In the genomic region with DNA sequence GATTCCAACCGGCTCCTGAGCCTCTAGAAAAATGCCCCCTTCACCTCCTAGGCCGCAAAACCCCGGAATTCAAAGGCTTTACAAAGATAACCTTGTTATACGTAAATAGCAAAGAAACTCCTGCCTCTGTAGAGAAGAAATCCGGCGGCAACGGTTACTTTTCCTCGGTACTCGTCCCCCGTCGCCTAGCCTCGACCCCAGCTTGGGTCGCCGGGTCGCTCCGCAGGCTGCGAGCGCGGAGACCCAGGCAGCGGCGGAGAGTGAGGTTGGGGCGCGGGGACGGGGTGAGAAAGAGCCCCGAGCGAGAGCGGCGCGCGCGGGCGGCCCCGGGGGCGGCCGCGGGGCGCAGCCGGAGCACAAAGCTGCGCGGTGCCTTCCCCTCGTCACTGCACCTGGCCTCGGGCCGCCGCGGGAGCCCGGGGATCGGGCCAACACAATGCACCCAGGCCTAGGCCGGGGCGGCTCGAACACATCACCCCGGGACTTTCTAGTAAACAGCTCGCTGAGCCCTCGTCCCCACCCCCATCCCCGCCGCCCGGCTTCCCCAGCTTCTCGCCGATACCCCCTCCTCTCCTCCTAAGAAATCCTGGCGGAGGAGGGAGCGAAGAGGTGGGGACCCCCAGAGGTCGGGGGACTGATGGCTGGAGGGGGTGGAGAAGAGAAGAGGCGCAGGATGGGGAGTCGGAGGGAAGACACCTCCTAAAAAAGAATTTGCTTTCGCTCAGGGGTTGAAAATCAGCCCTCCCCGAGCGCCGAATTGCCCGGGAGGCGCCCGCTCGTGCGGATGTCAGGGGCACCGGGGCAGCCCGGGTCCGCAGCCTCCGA, we compare ENCODE assay signal across 8 cellular contexts. TPM values are rescaled to one million over a fixed set of nuclear protein-coding genes. Genes with fewer than 3 reads are reported as not detected.
DNase-seq lines count a peak whose midpoint lies in the region; TF ChIP-seq lines count a peak whose summit lies in the region.

No MANE protein-coding gene starts in this region.

- DNase-seq in stimulated activated CD4-positive, alpha-beta T cell treated with anti-CD3 and anti-CD28 coated beads, Interleukin-15, amount 100 ng/mL, for 24 hours, result peak; percentile 24
- no peak for DNase-seq in stimulated activated CD4-positive, alpha-beta T cell treated with anti-CD3 and anti-CD28 coated beads, Interleukin-1b, Interleukin-23, amount 100 ng/mL, for 48 hours
- peak in 2 of 3 donors; percentile 43 to 46 for DNase-seq in Peyer's patch
- DNase-seq in ACHN, result no peak
- DNase-seq in NCI-H187 treated with DMSO at 0.1 percent for 48 hours (lab: John Stamatoyannopoulos, UW), result no peak

- no peak for TF ChIP-seq CTCF in Peyer's patch (IDR thresholded peaks at IDR 0.05)

- H3K36me3 ChIP-seq in Peyer's patch (no peaks in the 10 kb centered on the region), esophagus (ENCODE audit: control insufficient read depth in 2 of 2, insufficient read depth in 2 of 2, low read length in 1 of 2) (no peaks in the 10 kb centered on the region), mucosa of stomach (ENCODE audit: control insufficient read depth, insufficient read depth, low read length) (no peaks in the 10 kb centered on the region), urinary bladder (ENCODE audit: insufficient read depth) (no peaks in the 10 kb centered on the region)

- H3K27me3 ChIP-seq in Peyer's patch, result no peaks in the 10 kb centered on the region
- H3K27me3 ChIP-seq in esophagus (ENCODE audit: control insufficient read depth in 1 of 2, insufficient read depth in 2 of 2, low read length in 2 of 2), result peaks cover 0 to 6% of the 10 kb centered on the region in 2 donors
- H3K27me3 ChIP-seq in mucosa of stomach (ENCODE audit: control insufficient read depth, insufficient read depth, low read length), result peaks cover 43% of the 10 kb centered on the region

- 1% methylated on average over 63 to 76 of the region's 76 CpGs for WGBS in esophagus, 2 donors
- WGBS in urinary bladder, result under 1% methylated on average over 76 of the region's 76 CpGs

- in situ Hi-C loops in ACHN (cut with HindIII; ENCODE audit: low pct_ligation_motif_present, low pct_unique_long_range_greater_than_20kb, low sequenced_read_pairs), result no loop called here

- H3K9ac ChIP-seq in mucosa of stomach (ENCODE audit: low read length), result peak overlapping the region; percentile 53

- H3K4me1 ChIP-seq in Peyer's patch (peaks cover 0 to 14% (median 0%) of the 10 kb centered on the region in 4 donors), esophagus (ENCODE audit: control insufficient read depth in 2 of 2, insufficient read depth in 2 of 2, low read length in 1 of 2) (peaks cover 0 to 4% of the 10 kb centered on the region in 2 donors), mucosa of stomach (ENCODE audit: control insufficient read depth, insufficient read depth, low read length) (peaks cover 7% of the 10 kb centered on the region), urinary bladder (ENCODE audit: insufficient read depth) (no peaks in the 10 kb centered on the region)

- TF ChIP-seq POLR2A in Peyer's patch (IDR thresholded peaks at IDR 0.05), result no peak

- H3K4me3 ChIP-seq in Peyer's patch (peak overlapping the region; percentile 21 to 67 (median 48)), esophagus (ENCODE audit: low read depth in 1 of 2, low read length in 2 of 2) (peak overlapping the region; percentile 64 to 67), mucosa of stomach (ENCODE audit: low read length) (no peak overlapping the region), urinary bladder (ENCODE audit: low read depth, low read length) (peak overlapping the region; percentile 81)

- H3K9me3 ChIP-seq in Peyer's patch (no peaks in the 10 kb centered on the region), esophagus (ENCODE audit: control insufficient read depth in 2 of 2, insufficient read depth in 1 of 2, low read depth in 1 of 2, low read length in 1 of 2) (peaks cover 0 to 3% of the 10 kb centered on the region in 2 donors), mucosa of stomach (ENCODE audit: control insufficient read depth, low read length) (no peaks in the 10 kb centered on the region)

- H3K27ac ChIP-seq in Peyer's patch (peak overlapping the region in 1 of 4 donors; percentile 71), esophagus (ENCODE audit: low read depth in 2 of 2, low read length in 1 of 2) (peak overlapping the region in 1 of 2 donors; percentile 27), urinary bladder (ENCODE audit: low read depth) (peak overlapping the region; percentile 28)

RNA-seq across cellular contexts. Expression of a gene that starts 0.9 kb away (rescaled TPM):
- total RNA-seq in Peyer's patch (1 to 10 TPM in 1 of 4 donors, not detected in 3; 1.5 TPM), urinary bladder (25.7 TPM)
- polyA plus RNA-seq in esophagus (1 to 10 TPM in 1 of 2 donors, under 1 TPM in 1; 0.58 to 1.4 TPM), urinary bladder (3.0 TPM)

Comparison
In these comparisons a context has a peak if more than half of its experiments do, and no peak if none do; other contexts are left out.
1. DNase-seq: peak in stimulated activated CD4-positive, alpha-beta T cell treated with anti-CD3 and anti-CD28 coated beads, Interleukin-15, amount 100 ng/mL, for 24 hours (single experiment) and Peyer's patch (2 of 3); none in stimulated activated CD4-positive, alpha-beta T cell treated with anti-CD3 and anti-CD28 coated beads, Interleukin-1b, Interleukin-23, amount 100 ng/mL, for 48 hours (single experiment), ACHN (single experiment) and NCI-H187 treated with DMSO at 0.1 percent for 48 hours (single experiment).
2. RNA of a gene that starts 0.9 kb away (total RNA-seq): 25.7 TPM in urinary bladder (single experiment); 1.5 TPM in Peyer's patch; every median in the first group is over 10 times any median in the second.